ENCODE assay signal across 1 cellular context in the genomic region with DNA sequence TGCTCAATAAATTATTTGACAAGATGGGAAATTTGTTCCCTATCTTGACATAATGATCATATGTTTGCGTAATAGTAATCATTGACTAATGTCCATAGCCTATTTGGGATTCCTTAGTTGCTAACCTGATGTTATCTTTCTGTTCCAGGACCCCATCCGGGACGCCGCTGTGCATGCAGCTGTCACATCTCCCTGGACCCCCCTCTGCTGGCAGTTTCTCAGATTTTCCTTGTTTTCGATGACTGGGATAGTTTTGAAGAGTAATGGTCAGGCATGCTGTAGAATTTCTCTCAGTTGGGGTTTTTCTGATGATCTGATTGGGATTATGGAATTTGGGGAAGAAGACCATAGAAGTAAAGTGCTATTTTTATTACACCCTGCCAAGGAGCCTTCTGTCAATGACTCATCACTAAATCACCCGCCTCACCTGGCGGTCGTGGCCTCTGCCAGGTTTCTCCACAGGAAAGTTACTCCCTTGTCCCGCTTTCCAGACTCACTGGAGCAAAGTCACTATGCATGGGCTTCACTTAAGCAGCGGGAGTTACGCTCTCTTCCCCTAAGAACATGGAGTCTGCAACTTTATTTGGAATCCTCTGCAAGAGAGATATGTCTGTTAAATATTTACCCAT.
A peak's percentile ranks its signal among the peaks of the same experiment; 100 is the strongest.
TF ChIP-seq lines count a peak whose summit lies in the region.

No MANE protein-coding gene starts in this region.

TF ChIP-seq in K562, 482 proteins besides CTCF, POLR2A, EP300 and RAD21:
- TF ChIP-seq KLF10 (CRISPR knock-in tag; IDR thresholded peaks at IDR 0.05) (no peak), DACH1 (IDR thresholded peaks at IDR 0.05; ENCODE audit: partially characterized antibody) (no peak), MAFG (tag; conservative IDR thresholded peaks at IDR 0.05) (0 out of 2 replicates have a peak, but pooled peaks have one; percentile 13)
